Comparison of ENCODE assay signal across 1 cellular context in genomic region chr7:776992-777520, GRCh38.
TF ChIP-seq lines count a peak whose summit lies in the region.

No MANE protein-coding gene starts in this region.

TF ChIP-seq in endothelial cell of umbilical vein, 7 proteins besides CTCF, POLR2A, EP300 and RAD21:
- no peak for TF ChIP-seq MYC (IDR thresholded peaks at IDR 0.05; ENCODE audit: low read depth, low read length)
- TF ChIP-seq EZH2 (IDR thresholded peaks at IDR 0.05; ENCODE audit: borderline replicate concordance, low read depth, low read length, severe bottlenecking): no peak
- TF ChIP-seq FOS (IDR thresholded peaks at IDR 0.05; ENCODE audit: borderline replicate concordance, insufficient read depth, low read length): no peak
- peak; percentile 43 for TF ChIP-seq JUN (IDR thresholded peaks at IDR 0.05; ENCODE audit: borderline replicate concordance, insufficient read depth, insufficient read length, low read depth)
- no peak for TF ChIP-seq GATA2 (IDR thresholded peaks at IDR 0.05; ENCODE audit: insufficient read depth, insufficient read length, low read depth, low read length)
